Comparison of ENCODE assay signal across 9 cellular contexts in the genomic region with DNA sequence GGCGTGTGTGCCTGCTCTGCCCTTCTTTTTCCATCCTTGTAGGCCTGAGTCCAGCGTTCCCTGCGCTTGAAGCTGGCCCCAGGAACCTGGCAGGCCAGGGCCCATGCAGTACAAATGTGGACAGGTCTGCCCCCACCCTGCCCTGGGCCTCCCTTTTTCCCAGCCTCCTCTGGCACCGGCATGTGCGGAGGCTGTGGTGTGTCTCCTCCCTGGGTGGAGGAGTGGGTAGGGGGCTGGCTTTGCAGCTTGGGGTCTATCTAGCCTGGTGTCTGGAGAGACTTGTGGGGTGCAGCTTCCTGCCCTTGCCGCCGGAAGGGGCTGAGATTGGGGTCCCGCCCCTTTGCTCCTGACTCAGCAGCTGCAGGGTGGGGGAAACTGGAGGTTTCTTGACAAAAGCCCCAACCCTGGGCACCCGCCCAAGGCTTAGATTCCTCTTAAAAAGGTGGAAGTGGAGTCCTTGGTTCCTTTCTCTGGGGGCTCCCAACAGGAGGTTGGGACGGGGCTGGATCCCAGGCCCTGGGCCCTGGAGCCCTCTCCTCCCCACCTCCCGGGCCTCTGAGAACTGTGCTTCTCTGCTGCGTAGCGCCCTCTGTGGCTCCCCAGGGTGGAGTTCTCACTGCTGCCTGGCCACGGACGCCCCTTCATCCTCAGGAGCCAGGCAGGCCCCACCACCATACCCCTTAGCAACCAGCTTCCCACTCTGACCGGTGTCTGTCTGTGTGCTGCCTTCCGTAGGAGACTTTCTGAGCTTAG. TPM values are rescaled to one million over a fixed set of nuclear protein-coding genes. Genes with fewer than 3 reads are reported as not detected.
DNase-seq lines count a peak whose midpoint lies in the region; ATAC-seq, FAIRE-seq and TF ChIP-seq lines count a peak whose summit lies in the region.
"Had no signal": no experiment of that assay in that cellular context is flagged by ENCODE, and none has a peak within 500 bp of the region (broad histone marks: within the 10 kb centered on the region; RNA-seq: fewer than 3 reads in every experiment).

No MANE protein-coding gene starts in this region.

- DNase-seq in GM12891 (ENCODE audit: insufficient read length, low spot score): peak; percentile 67
- DNase-seq in activated B cell treated with CpG ODN at 0.5 μM for 24 hours: no peak
- DNase-seq in foreskin keratinocyte: no peak
- DNase-seq in NCI-H146 treated with DMSO at 0.1 percent for 48 hours (lab: John Stamatoyannopoulos, UW; ENCODE audit: unreplicated experiment): no peak
- DNase-seq: NCI-H510A had no signal

- peak overlapping the region; percentile 11 for H3K4me3 Mint-ChIP-seq in activated B cell treated with CpG ODN at 0.5 μM for 24 hours

- H3K27me3 Mint-ChIP-seq in activated B cell treated with CpG ODN at 0.5 μM for 24 hours: no peaks in the 10 kb centered on the region

- ATAC-seq in activated B cell treated with CpG ODN at 0.5 μM for 24 hours (ENCODE audit: low read depth): no peak
- peak; percentile 63 for ATAC-seq in foreskin keratinocyte
- ATAC-seq in HG03457 (IDR thresholded peaks at IDR 0.05; ENCODE audit: unreplicated experiment): no peak
- no peak for ATAC-seq in HG03025 (IDR thresholded peaks at IDR 0.05; ENCODE audit: low FRiP score, unreplicated experiment)
- no peak for ATAC-seq in GM18505 (IDR thresholded peaks at IDR 0.05; ENCODE audit: unreplicated experiment)

- CTCF ChIA-PET in activated B cell treated with CpG ODN at 0.5 μM for 24 hours (lab: Charles Lee): no interaction called here

- POLR2A ChIA-PET in activated B cell treated with CpG ODN at 0.5 μM for 24 hours (lab: Charles Lee): no interaction called here

- H3K4me3 ChIP-seq in skin epidermis: no peak overlapping the region

- H3K27ac ChIP-seq in foreskin keratinocyte (peak overlapping the region; percentile 24), skin epidermis (peak overlapping the region in 19 of 21 experiments; percentile 26 to 86 (median 63))

- H3K9me3 Mint-ChIP-seq in activated B cell treated with CpG ODN at 0.5 μM for 24 hours: no peaks in the 10 kb centered on the region

- no peaks in the 10 kb centered on the region for H3K36me3 Mint-ChIP-seq in activated B cell treated with CpG ODN at 0.5 μM for 24 hours (ENCODE audit: low read depth)

- intact Hi-C loops in activated B cell treated with CpG ODN at 0.5 μM for 24 hours (cut with micrococcal nuclease): no loop called here

- H3K4me1 Mint-ChIP-seq in activated B cell treated with CpG ODN at 0.5 μM for 24 hours: peaks cover 31% of the 10 kb centered on the region

- no peak for TF ChIP-seq CTCF in activated B cell treated with CpG ODN at 0.5 μM for 24 hours (IDR thresholded peaks at IDR 0.05)
- TF ChIP-seq CTCF in foreskin keratinocyte (conservative IDR thresholded peaks at IDR 0.05): peak; percentile 47

- no peak for TF ChIP-seq POLR2A in GM12891 (IDR thresholded peaks at IDR 0.05; ENCODE audit: low read depth, low read length)
- TF ChIP-seq POLR2A in GM18505 (IDR thresholded peaks at IDR 0.05; ENCODE audit: borderline replicate concordance, extremely low read depth, insufficient read depth, insufficient read length): no peak

- H3K4me1 ChIP-seq in foreskin keratinocyte: peaks cover 3% of the 10 kb centered on the region

- no peaks in the 10 kb centered on the region for H3K27me3 ChIP-seq in foreskin keratinocyte

- no peak overlapping the region for H3K27ac Mint-ChIP-seq in activated B cell treated with CpG ODN at 0.5 μM for 24 hours

- no peak for FAIRE-seq in GM12891 (lab: Jason Lieb, UNC)

TF ChIP-seq in GM12891, 5 proteins besides CTCF, POLR2A, EP300 and RAD21:
- no peak for TF ChIP-seq POLR2AphosphoS5 (IDR thresholded peaks at IDR 0.05; ENCODE audit: low read depth, low read length)
- no peak for TF ChIP-seq PAX5 (IDR thresholded peaks at IDR 0.05; ENCODE audit: insufficient read depth, low read length, severe bottlenecking)
- no peak for TF ChIP-seq SPI1 (IDR thresholded peaks at IDR 0.05; ENCODE audit: low read depth, low read length)
- TF ChIP-seq TAF1 (IDR thresholded peaks at IDR 0.05; ENCODE audit: low read depth, low read length): no peak
- no peak for TF ChIP-seq POU2F2 (IDR thresholded peaks at IDR 0.05; ENCODE audit: low read depth, low read length)

RNA-seq across cellular contexts. Expression of gene RXRA, which starts 18.0 kb away (rescaled TPM):
- 28.3 TPM for polyA plus RNA-seq in GM12891 (2012; ENCODE audit: low read depth, missing spikeins)
- total RNA-seq in activated B cell treated with CpG ODN at 0.5 μM for 24 hours (4.6 and 5.0 TPM in 2 replicates), foreskin keratinocyte (24.1 and 25.2 TPM in 2 replicates)
- polyA plus RNA-seq in foreskin keratinocyte: 16.5 and 18.3 TPM in 2 replicates
